In the genomic region with DNA sequence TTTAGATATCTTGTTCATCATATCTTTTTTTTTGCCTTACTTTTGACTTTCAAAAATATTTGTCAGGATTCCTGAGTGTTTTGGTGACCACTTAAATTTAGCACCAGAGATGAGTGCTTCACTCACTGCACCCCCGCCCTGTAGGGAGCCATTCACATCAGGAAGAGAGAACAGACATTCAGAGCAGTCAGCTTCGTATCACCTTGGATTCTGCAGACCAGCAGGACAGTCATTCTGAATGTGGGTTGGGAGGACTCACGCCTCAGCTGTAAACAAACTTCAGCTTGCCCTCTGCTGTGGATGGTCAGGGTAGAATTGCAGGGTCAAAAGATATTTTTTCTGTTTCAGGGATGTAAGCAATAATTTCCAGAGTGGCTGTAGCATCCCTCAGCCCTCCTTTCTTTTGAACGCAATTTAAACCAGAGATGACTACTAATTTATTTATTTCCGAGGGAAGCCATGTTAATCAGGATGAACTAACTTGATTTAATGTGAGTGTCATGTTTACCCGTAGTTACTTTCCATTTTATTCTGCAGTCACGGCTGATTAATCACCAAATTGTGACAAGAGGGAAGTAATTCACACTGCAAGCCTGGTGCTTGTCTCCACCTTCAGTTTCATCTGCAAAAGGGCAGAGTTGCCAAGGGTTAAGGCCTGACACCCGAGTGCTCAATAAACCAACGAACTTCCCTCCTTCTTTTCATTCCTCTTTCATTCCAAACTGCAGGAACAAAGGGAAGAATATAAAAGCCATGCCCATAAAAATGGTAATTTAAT, we compare ENCODE assay signal across 10 cellular contexts.
A peak's percentile ranks its signal among the peaks of the same experiment; 100 is the strongest.
DNase-seq lines count a peak whose midpoint lies in the region; ATAC-seq, FAIRE-seq and TF ChIP-seq lines count a peak whose summit lies in the region.
"Had no signal": no experiment of that assay in that cellular context is flagged by ENCODE, and none has a peak within 500 bp of the region (broad histone marks: within the 10 kb centered on the region; RNA-seq: fewer than 3 reads in every experiment).

No MANE protein-coding gene starts in this region.

- CTCF ChIA-PET in GM12878 (lab: Yijun Ruan, JAX): interaction anchor here (1.0 to 2.9 kb wide), 5 partner anchors 8 to 180 kb away, joined by 3 to 11 read pairs (median 6); no protein-coding TSS in a partner anchor

- H3K4me3 Mint-ChIP-seq in natural killer cell treated with Interleukin-12 subunit alpha and Interleukin-12 subunit beta and Interleukin-15 and Interleukin-18, amount 100 ng/mL, for 72 hours: no peak overlapping the region

- RAD21 ChIA-PET in GM12878 (lab: Charles Lee; ENCODE audit: unreplicated experiment): interaction anchor here (1.1 kb wide), 2 partner anchors 97 to 180 kb away, joined by 3 to 5 read pairs; no protein-coding TSS in a partner anchor

- no peaks in the 10 kb centered on the region for H4K20me1 ChIP-seq in GM12878 (ENCODE audit: control insufficient read depth, insufficient read depth)

- TF ChIP-seq RAD21 in GM12878 (IDR thresholded peaks at IDR 0.05; ENCODE audit: insufficient read depth, low read depth, low read length): peak; percentile 33

- peak overlapping the region; percentile 39 for H3K4me2 ChIP-seq in GM12878 (ENCODE audit: control insufficient read depth, insufficient read depth)

- FAIRE-seq in GM12878 (lab: Jason Lieb, UNC): no peak

- SMC1A ChIA-PET in GM12878 (lab: Charles Lee; ENCODE audit: uncharacterized antibody, unreplicated experiment): interaction anchor here (0.9 to 1.2 kb wide), 3 partner anchors 11 to 46 kb away, joined by 3 to 4 read pairs (median 3); no protein-coding TSS in a partner anchor

- no peak overlapping the region for H2AFZ ChIP-seq in GM12878 (ENCODE audit: control insufficient read depth, low read depth, low read length)

- no peaks in the 10 kb centered on the region for H3K36me3 Mint-ChIP-seq in natural killer cell treated with Interleukin-12 subunit alpha and Interleukin-12 subunit beta and Interleukin-15 and Interleukin-18, amount 100 ng/mL, for 72 hours

- TF ChIP-seq POLR2A in GM12878 (IDR thresholded peaks at IDR 0.05; ENCODE audit: low read depth, low read length): no peak

- BruUV-seq in GM12878 (replicated peaks; lab: Mats Ljungman, UMichigan): no TSS peak

- POLR2A ChIA-PET in GM12878 (lab: Charles Lee): interaction anchor here (0.6 kb wide), 1 partner anchor 10 kb away, joined by 6 read pairs; no protein-coding TSS in a partner anchor

- H3K9ac ChIP-seq in GM12878 (ENCODE audit: control insufficient read depth, insufficient read depth, low read length): no peak overlapping the region

- H3K4me1 ChIP-seq in GM12878 (ENCODE audit: control insufficient read depth, insufficient read depth, low read length): peaks cover 6% of the 10 kb centered on the region; the same call in 1 of the 2 replicates

- intact Hi-C loops in GM12878 (cut with micrococcal nuclease; ENCODE audit: unreplicated experiment): loop anchor here (2.0 kb wide), 1 partner anchor 179 kb away; no protein-coding TSS in a partner anchor

- no peak overlapping the region for H3K27ac Mint-ChIP-seq in natural killer cell treated with Interleukin-12 subunit alpha and Interleukin-12 subunit beta and Interleukin-15 and Interleukin-18, amount 100 ng/mL, for 72 hours

- no peaks in the 10 kb centered on the region for H3K36me3 ChIP-seq in GM12878 (ENCODE audit: control insufficient read depth in 2 of 2, insufficient read depth in 2 of 2, low read length in 1 of 2)

- no peaks in the 10 kb centered on the region for H3K9me3 ChIP-seq in GM12878 (replicated peaks; ENCODE audit: control insufficient read depth, insufficient read depth, low read length)

- peaks cover 0 to 6% of the 10 kb centered on the region in 2 donors for H3K27me3 Mint-ChIP-seq in natural killer cell treated with Interleukin-12 subunit alpha and Interleukin-12 subunit beta and Interleukin-15 and Interleukin-18, amount 100 ng/mL, for 72 hours

- no peak for TF ChIP-seq EP300 in GM12878 (IDR thresholded peaks at IDR 0.05; ENCODE audit: borderline replicate concordance in 1 of 2, control insufficient read depth in 1 of 2, low read depth in 2 of 2, low read length in 2 of 2)

- H3K79me2 ChIP-seq in GM12878 (ENCODE audit: control insufficient read depth, insufficient read depth, low read length): no peaks in the 10 kb centered on the region

- ATAC-seq in GM18519 (IDR thresholded peaks at IDR 0.05; ENCODE audit: low FRiP score, unreplicated experiment): peak; percentile 58
- peak; percentile 69 for ATAC-seq in GM21515 (IDR thresholded peaks at IDR 0.05; ENCODE audit: unreplicated experiment)
- ATAC-seq in HG03196 (IDR thresholded peaks at IDR 0.05; ENCODE audit: unreplicated experiment): peak; percentile 77
- peak; percentile 64 for ATAC-seq in GM12878
- ATAC-seq in natural killer cell treated with Interleukin-12 subunit alpha and Interleukin-12 subunit beta and Interleukin-15 and Interleukin-18, amount 100 ng/mL, for 72 hours: no peak

- no peak overlapping the region for H3K4me3 ChIP-seq in GM12878

- 5% methylated on average over 9 of the region's 9 CpGs for WGBS in GM12878 (ENCODE audit: insufficient coverage, insufficient replicate concordance, low lambda C conversion rate, missing lambda C conversion rate)

- TF ChIP-seq CTCF in GM12878 (IDR thresholded peaks at IDR 0.05 in 2 of 3, conservative IDR thresholded peaks at IDR 0.05 in 1 of 3; ENCODE audit: control insufficient read depth in 2 of 3, extremely low read depth in 1 of 3, insufficient read depth in 1 of 3, low read depth in 3 of 3, low read length in 3 of 3): peak; percentile 6 to 26 (median 16); a peak in 3 of 6 replicates

- no peak overlapping the region for H3K27ac ChIP-seq in GM12878 (ENCODE audit: control insufficient read depth, insufficient read depth)

- DNase-seq in GM12878 (ENCODE audit: low read depth, low spot score) (no peak), NCI-H1694 (lab: John Stamatoyannopoulos, UW) (no peak), ACHN (no peak), cerebellar cortex (ENCODE audit: low spot score) (no peak)
- no peak for DNase-seq in natural killer cell treated with Interleukin-12 subunit alpha and Interleukin-12 subunit beta and Interleukin-15 and Interleukin-18, amount 100 ng/mL, for 72 hours (ENCODE audit: low spot score)
- DNase-seq: NCI-H146, T-helper 1 cell had no signal

- no peaks in the 10 kb centered on the region for H3K27me3 ChIP-seq in GM12878 (replicated peaks in 1 of 2; ENCODE audit: control insufficient read depth in 2 of 2, insufficient read depth in 2 of 2, low read length in 1 of 2)

- H3K4me1 Mint-ChIP-seq in natural killer cell treated with Interleukin-12 subunit alpha and Interleukin-12 subunit beta and Interleukin-15 and Interleukin-18, amount 100 ng/mL, for 72 hours (ENCODE audit: low read depth in 2 of 2): peaks cover 6 to 8% of the 10 kb centered on the region in 2 donors

- H3K9me3 Mint-ChIP-seq in natural killer cell treated with Interleukin-12 subunit alpha and Interleukin-12 subunit beta and Interleukin-15 and Interleukin-18, amount 100 ng/mL, for 72 hours: no peaks in the 10 kb centered on the region

- in situ Hi-C loops in GM12878 (cut with MboI): no loop called here
- in situ Hi-C loops in ACHN (cut with HindIII; ENCODE audit: low pct_ligation_motif_present, low pct_unique_long_range_greater_than_20kb, low sequenced_read_pairs): no loop called here

TF ChIP-seq in GM12878, 131 proteins besides CTCF, POLR2A, EP300 and RAD21 (continues in another document):
- no peak for TF ChIP-seq MEF2B (IDR thresholded peaks at IDR 0.05; ENCODE audit: partially characterized antibody, poor library complexity, severe bottlenecking)
- no peak for TF ChIP-seq DPF2 (IDR thresholded peaks at IDR 0.05)
- TF ChIP-seq CHD1 (IDR thresholded peaks at IDR 0.05; ENCODE audit: low read depth, low read length): no peak
- TF ChIP-seq, protein P1, sequence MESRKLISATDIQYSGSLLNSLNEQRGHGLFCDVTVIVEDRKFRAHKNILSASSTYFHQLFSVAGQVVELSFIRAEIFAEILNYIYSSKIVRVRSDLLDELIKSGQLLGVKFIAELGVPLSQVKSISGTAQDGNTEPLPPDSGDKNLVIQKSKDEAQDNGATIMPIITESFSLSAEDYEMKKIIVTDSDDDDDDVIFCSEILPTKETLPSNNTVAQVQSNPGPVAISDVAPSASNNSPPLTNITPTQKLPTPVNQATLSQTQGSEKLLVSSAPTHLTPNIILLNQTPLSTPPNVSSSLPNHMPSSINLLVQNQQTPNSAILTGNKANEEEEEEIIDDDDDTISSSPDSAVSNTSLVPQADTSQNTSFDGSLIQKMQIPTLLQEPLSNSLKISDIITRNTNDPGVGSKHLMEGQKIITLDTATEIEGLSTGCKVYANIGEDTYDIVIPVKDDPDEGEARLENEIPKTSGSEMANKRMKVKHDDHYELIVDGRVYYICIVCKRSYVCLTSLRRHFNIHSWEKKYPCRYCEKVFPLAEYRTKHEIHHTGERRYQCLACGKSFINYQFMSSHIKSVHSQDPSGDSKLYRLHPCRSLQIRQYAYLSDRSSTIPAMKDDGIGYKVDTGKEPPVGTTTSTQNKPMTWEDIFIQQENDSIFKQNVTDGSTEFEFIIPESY (IDR thresholded peaks at IDR 0.05): no peak
- TF ChIP-seq PAX5 (IDR thresholded peaks at IDR 0.05; ENCODE audit: borderline replicate concordance, low read depth, low read length): peak; percentile 57; the same call in 1 of the 2 replicates
- no peak for TF ChIP-seq FOXK2 (IDR thresholded peaks at IDR 0.05)
- no peak for TF ChIP-seq FOXM1 (IDR thresholded peaks at IDR 0.05; ENCODE audit: low read depth, low read length)
- no peak for TF ChIP-seq BRCA1 (IDR thresholded peaks at IDR 0.05; ENCODE audit: low read depth, low read length)
- TF ChIP-seq YY1 (IDR thresholded peaks at IDR 0.05; ENCODE audit: low read depth, low read length): no peak
- no peak for TF ChIP-seq GABPA (IDR thresholded peaks at IDR 0.05; ENCODE audit: low read depth)
- no peak for TF ChIP-seq CREB1 (IDR thresholded peaks at IDR 0.05; ENCODE audit: low read depth)
- no peak for TF ChIP-seq POU2F2 (IDR thresholded peaks at IDR 0.05; ENCODE audit: borderline replicate concordance, low read depth, low read length)
- peak; percentile 25; the same call in 1 of the 2 replicates for TF ChIP-seq SMC3 (IDR thresholded peaks at IDR 0.05; ENCODE audit: borderline replicate concordance, low read length)
- TF ChIP-seq SMAD5 (IDR thresholded peaks at IDR 0.05; ENCODE audit: low read depth): no peak
- no peak for TF ChIP-seq HDAC2 (IDR thresholded peaks at IDR 0.05)
- no peak for TF ChIP-seq CEBPB (IDR thresholded peaks at IDR 0.05; ENCODE audit: borderline replicate concordance in 1 of 2, low read depth in 2 of 2, low read length in 2 of 2)
- no peak for TF ChIP-seq MYB (IDR thresholded peaks at IDR 0.05; ENCODE audit: borderline replicate concordance, low read depth, low read length)
- no peak for TF ChIP-seq KLF5 (IDR thresholded peaks at IDR 0.05; ENCODE audit: partially characterized antibody)
- no peak for TF ChIP-seq ZNF217 (IDR thresholded peaks at IDR 0.05)
- no peak for TF ChIP-seq BCL11A (IDR thresholded peaks at IDR 0.05; ENCODE audit: low read depth, low read length)

Comparison
In these comparisons a context has a peak if more than half of its experiments do, and no peak if none do; other contexts are left out.
1. ATAC-seq: peak in GM18519 (single experiment), GM21515 (single experiment), HG03196 (single experiment) and GM12878 (single experiment); none in natural killer cell treated with Interleukin-12 subunit alpha and Interleukin-12 subunit beta and Interleukin-15 and Interleukin-18, amount 100 ng/mL, for 72 hours (0 of 2).